In the genomic region with DNA sequence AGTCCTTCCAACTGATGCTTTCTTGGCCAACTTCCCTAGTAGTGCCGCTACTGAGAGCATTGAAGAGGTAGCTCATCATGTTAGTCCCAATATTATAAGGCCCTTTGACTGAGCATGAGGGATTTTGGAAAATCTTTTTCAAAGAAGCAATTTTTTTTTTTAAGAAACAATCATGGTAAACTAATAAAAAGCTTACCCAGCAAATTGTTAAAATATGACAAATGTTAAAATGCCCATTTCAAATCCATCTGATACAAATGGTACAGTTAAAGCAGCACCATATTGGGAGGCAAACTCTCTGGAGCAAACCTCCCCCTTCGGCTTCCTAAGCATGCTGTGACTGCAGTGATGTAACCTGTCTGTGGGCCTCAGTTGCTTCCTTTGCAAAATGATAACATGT, we compare ENCODE assay signal across 35 cellular contexts.
"Had no signal": no experiment of that assay in that cellular context is flagged by ENCODE, and none has a peak within 500 bp of the region (broad histone marks: within the 10 kb centered on the region; RNA-seq: fewer than 3 reads in every experiment).

No MANE protein-coding gene starts in this region.

- H3K9me3 ChIP-seq: MG63 had no signal

- DNase-seq: MG63, MM.1S, MV-4-11, NCI-H1048, NCI-H1092, NCI-H1092 treated with DMSO at 0.1 percent for 48 hours, NCI-H1105, NCI-H1105 treated with DMSO at 0.1 percent for 48 hours, NCI-H1417, NCI-H1417 treated with DMSO at 0.1 percent for 48 hours, NCI-H1436 treated with DMSO at 0.1 percent for 48 hours, NCI-H146, NCI-H1694, NCI-H1694 treated with DMSO at 0.1 percent for 48 hours, NCI-H187, NCI-H187 treated with DMSO at 0.1 percent for 48 hours, NCI-H1930, NCI-H2029, NCI-H2029 treated with DMSO at 0.1 percent for 48 hours, NCI-H2081, NCI-H2081 treated with DMSO at 0.1 percent for 48 hours, NCI-H2107, NCI-H2171, NCI-H2171 treated with DMSO at 0.1 percent for 48 hours, NCI-H2227 treated with DMSO at 0.1 percent for 48 hours, NCI-H226, NCI-H345, NCI-H446, NCI-H446 treated with DMSO at 0.1 percent for 48 hours, NCI-H510A, NCI-H510A treated with DMSO at 0.1 percent for 48 hours, NCI-H524, NCI-H524 treated with DMSO at 0.1 percent for 48 hours, NCI-H526, NCI-H526 treated with DMSO at 0.1 percent for 48 hours had no signal

- H3K27me3 ChIP-seq: MG63 had no signal

- H3K36me3 ChIP-seq: MG63 had no signal

- H3K4me3 ChIP-seq: MG63 had no signal
